Comparison of ENCODE assay signal across 1 cellular context in genomic region chr16:84111481-84111880, GRCh38.
TF ChIP-seq lines count a peak whose summit lies in the region.

No MANE protein-coding gene starts in this region.

TF ChIP-seq in WTC11, 78 proteins besides CTCF, POLR2A, EP300 and RAD21 (continued from another document):
- TF ChIP-seq IRF1 (CRISPR knock-in tag; IDR thresholded peaks at IDR 0.05) (no peak), ATF1 (CRISPR knock-in tag; IDR thresholded peaks at IDR 0.05) (no peak), ATF3 (CRISPR knock-in tag; conservative IDR thresholded peaks at IDR 0.05) (no peak), CREM (CRISPR knock-in tag; IDR thresholded peaks at IDR 0.05) (no peak), ZNF232 (CRISPR knock-in tag; IDR thresholded peaks at IDR 0.05) (no peak), USF1 (CRISPR knock-in tag; IDR thresholded peaks at IDR 0.05) (no peak), E2F5 (CRISPR knock-in tag; IDR thresholded peaks at IDR 0.05) (no peak), SP1 (CRISPR knock-in tag; conservative IDR thresholded peaks at IDR 0.05) (no peak), SMAD4 (CRISPR knock-in tag; IDR thresholded peaks at IDR 0.05) (no peak), ZNF423 (CRISPR knock-in tag; IDR thresholded peaks at IDR 0.05) (no peak), ZNF263 (CRISPR knock-in tag; IDR thresholded peaks at IDR 0.05; ENCODE audit: low read depth) (no peak), FOXJ3 (CRISPR knock-in tag; IDR thresholded peaks at IDR 0.05; ENCODE audit: borderline replicate concordance) (no peak), NR2C2 (CRISPR knock-in tag; IDR thresholded peaks at IDR 0.05) (no peak), RELA (CRISPR knock-in tag; IDR thresholded peaks at IDR 0.05; ENCODE audit: borderline replicate concordance) (no peak), CREB1 (CRISPR knock-in tag; IDR thresholded peaks at IDR 0.05) (no peak)
